11 cellular contexts compared by ENCODE assay signal in genomic region chr1:15915991-15916390, GRCh38. TPM values are rescaled to one million over a fixed set of nuclear protein-coding genes. Genes with fewer than 3 reads are reported as not detected.
DNase-seq lines count a peak whose midpoint lies in the region; ATAC-seq and TF ChIP-seq lines count a peak whose summit lies in the region.
"Had no signal": no experiment of that assay in that cellular context is flagged by ENCODE, and none has a peak within 500 bp of the region (broad histone marks: within the 10 kb centered on the region; RNA-seq: fewer than 3 reads in every experiment).

No MANE protein-coding gene starts in this region.

- H4K20me1 ChIP-seq in PC-3 (ENCODE audit: low read length) (no peaks in the 10 kb centered on the region; the same call in 1 of the 2 replicates), mammary epithelial cell (ENCODE audit: insufficient read depth, low read length) (no peaks in the 10 kb centered on the region)

- H3K79me2 ChIP-seq in PC-3 (ENCODE audit: low read length) (peaks cover 93% of the 10 kb centered on the region), mammary epithelial cell (ENCODE audit: insufficient read depth, low read length) (peaks cover 77% of the 10 kb centered on the region)

- H3K36me3 ChIP-seq in CD4-positive, alpha-beta memory T cell (ENCODE audit: insufficient read depth, low read length) = peaks cover 15% of the 10 kb centered on the region
- H3K36me3 ChIP-seq in PC-3 (ENCODE audit: low read depth, low read length) (peaks cover 33% of the 10 kb centered on the region), mammary epithelial cell (ENCODE audit: insufficient read depth, low read length) (peaks cover 32% of the 10 kb centered on the region)

- H3K27me3 Mint-ChIP-seq in CD4-positive, alpha-beta memory T cell = no peaks in the 10 kb centered on the region
- H3K27me3 Mint-ChIP-seq in natural killer cell treated with Interleukin-12 subunit alpha and Interleukin-12 subunit beta and Interleukin-15 and Interleukin-18, amount 100 ng/mL, for 72 hours = no peaks in the 10 kb centered on the region

- no peak for TF ChIP-seq CTCF in PC-3 (conservative IDR thresholded peaks at IDR 0.05; ENCODE audit: low read depth, low read length)
- TF ChIP-seq CTCF in mammary epithelial cell (conservative IDR thresholded peaks at IDR 0.05 in 1 of 2, IDR thresholded peaks at IDR 0.05 in 1 of 2; ENCODE audit: extremely low read depth in 1 of 2, insufficient read depth in 1 of 2, low read depth in 1 of 2, low read length in 2 of 2) = no peak

- H3K9me3 Mint-ChIP-seq in CD4-positive, alpha-beta memory T cell = no peaks in the 10 kb centered on the region
- H3K9me3 Mint-ChIP-seq in natural killer cell treated with Interleukin-12 subunit alpha and Interleukin-12 subunit beta and Interleukin-15 and Interleukin-18, amount 100 ng/mL, for 72 hours = no peaks in the 10 kb centered on the region

- H3K4me1 Mint-ChIP-seq in CD4-positive, alpha-beta memory T cell = peaks cover 16 to 45% (median 35%) of the 10 kb centered on the region in 4 donors
- H3K4me1 Mint-ChIP-seq in natural killer cell treated with Interleukin-12 subunit alpha and Interleukin-12 subunit beta and Interleukin-15 and Interleukin-18, amount 100 ng/mL, for 72 hours (ENCODE audit: low read depth in 2 of 2) = peaks cover 30% of the 10 kb centered on the region in 2 donors

- no peaks in the 10 kb centered on the region for H3K9me2 ChIP-seq in PC-3 (replicated peaks; ENCODE audit: low read length)

- H3F3A ChIP-seq in PC-3 (ENCODE audit: low read length, unreplicated experiment) = no peaks in the 10 kb centered on the region

- H3K4me1 ChIP-seq in CD4-positive, alpha-beta memory T cell (ENCODE audit: insufficient read depth, low read length) = peaks cover 29% of the 10 kb centered on the region
- H3K4me1 ChIP-seq in PC-3 (ENCODE audit: insufficient read depth, low read length) (peaks cover 33% of the 10 kb centered on the region), mammary epithelial cell (ENCODE audit: insufficient read depth, low read length) (peaks cover 36% of the 10 kb centered on the region)

- intact Hi-C loops in CD4-positive, alpha-beta memory T cell (cut with micrococcal nuclease) = loop anchor here (5.0 kb wide), 1 partner anchor 99 kb away; no protein-coding TSS in a partner anchor
- intact Hi-C loops in PC-3 (cut with micrococcal nuclease) (loop anchor here (5.0 kb wide), 2 partner anchors 69 to 119 kb away; partner anchors contain the start of gene SPEN), mammary epithelial cell (cut with micrococcal nuclease) (loop anchor here (2.0 to 5.0 kb wide), 2 partner anchors 65 to 114 kb away; no protein-coding TSS in a partner anchor), left colon (cut with DNase I, micrococcal nuclease) (no loop called here)

- BruUV-seq in PC-3 (replicated peaks; lab: Mats Ljungman, UMichigan) = no TSS peak
- BruUV-seq in mammary epithelial cell (replicated peaks; lab: Mats Ljungman, UMichigan) = no TSS peak

- H3K27ac ChIP-seq in CD4-positive, alpha-beta memory T cell (ENCODE audit: low read depth, low read length) = peak overlapping the region; percentile 21
- H3K27ac ChIP-seq in PC-3 (ENCODE audit: low read length) (peak overlapping the region; percentile 54), mammary epithelial cell (ENCODE audit: insufficient read depth, low read depth, low read length) (peak overlapping the region; percentile 20)

- dilution Hi-C loops in mammary epithelial cell (cut with HindIII; ENCODE audit: low sequenced_read_pairs) = no loop called here

- H3K9me3 ChIP-seq in CD4-positive, alpha-beta memory T cell (ENCODE audit: control insufficient read depth in 1 of 2, low read length in 2 of 2) = no peaks in the 10 kb centered on the region
- H3K9me3 ChIP-seq in PC-3 (ENCODE audit: low read length) (no peaks in the 10 kb centered on the region), mammary epithelial cell (replicated peaks; ENCODE audit: insufficient read depth, low read length) (no peaks in the 10 kb centered on the region)

- H3K36me3 Mint-ChIP-seq in CD4-positive, alpha-beta memory T cell = peaks cover 44 to 67% of the 10 kb centered on the region in 2 donors
- peaks cover 8% of the 10 kb centered on the region for H3K36me3 Mint-ChIP-seq in natural killer cell treated with Interleukin-12 subunit alpha and Interleukin-12 subunit beta and Interleukin-15 and Interleukin-18, amount 100 ng/mL, for 72 hours

- CTCF ChIA-PET in CD4-positive, alpha-beta memory T cell (lab: Charles Lee; ENCODE audit: partially characterized antibody) = interaction anchor here (1.8 kb wide), 1 partner anchor 101 kb away, joined by 10 read pairs; no protein-coding TSS in a partner anchor
- CTCF ChIA-PET in PC-3 (lab: Charles Lee) = interaction anchor here (0.6 kb wide), 1 partner anchor 448 kb away, joined by 6 read pairs; no protein-coding TSS in a partner anchor
- CTCF ChIA-PET in mammary epithelial cell (lab: Charles Lee; ENCODE audit: low non-redundant PET) = no interaction called here

- no peak overlapping the region for H3K9ac ChIP-seq in PC-3 (ENCODE audit: low read length)
- no peak overlapping the region for H3K9ac ChIP-seq in mammary epithelial cell (ENCODE audit: insufficient read depth, low read length)

- H3K27ac Mint-ChIP-seq in CD4-positive, alpha-beta memory T cell = peak overlapping the region; percentile 56 to 86 (median 78)
- H3K27ac Mint-ChIP-seq in natural killer cell treated with Interleukin-12 subunit alpha and Interleukin-12 subunit beta and Interleukin-15 and Interleukin-18, amount 100 ng/mL, for 72 hours = peak overlapping the region; percentile 61 to 88

- peak; percentile 50 for ATAC-seq in PC-3
- ATAC-seq in natural killer cell treated with Interleukin-12 subunit alpha and Interleukin-12 subunit beta and Interleukin-15 and Interleukin-18, amount 100 ng/mL, for 72 hours = no peak
- no peak for ATAC-seq in GM19023 (IDR thresholded peaks at IDR 0.05; ENCODE audit: unreplicated experiment)
- no peak for ATAC-seq in left colon

- H3K4me3 Mint-ChIP-seq in CD4-positive, alpha-beta memory T cell = peak overlapping the region; percentile 59 to 83 (median 72)
- peak overlapping the region; percentile 67 for H3K4me3 Mint-ChIP-seq in natural killer cell treated with Interleukin-12 subunit alpha and Interleukin-12 subunit beta and Interleukin-15 and Interleukin-18, amount 100 ng/mL, for 72 hours

- peak overlapping the region; percentile 15 for H3K4me2 ChIP-seq in PC-3 (ENCODE audit: low read length)
- peak overlapping the region; percentile 29 for H3K4me2 ChIP-seq in mammary epithelial cell (ENCODE audit: insufficient read depth, low read depth, low read length)

- POLR2A ChIA-PET in CD4-positive, alpha-beta memory T cell (lab: Charles Lee; ENCODE audit: partially characterized antibody) = interaction anchor here (0.9 to 2.3 kb wide), 3 partner anchors 69 to 101 kb away, joined by 3 to 8 read pairs (median 4); partner anchors contain the start of gene SPEN
- POLR2A ChIA-PET in PC-3 (lab: Charles Lee; ENCODE audit: unreplicated experiment) = no interaction called here

- no peaks in the 10 kb centered on the region for H3K27me3 ChIP-seq in CD4-positive, alpha-beta memory T cell (ENCODE audit: insufficient read depth, low read length)
- H3K27me3 ChIP-seq in PC-3 (ENCODE audit: low read length) (no peaks in the 10 kb centered on the region), mammary epithelial cell (ENCODE audit: insufficient read depth, low read length) (no peaks in the 10 kb centered on the region)

- WGBS in mammary epithelial cell (ENCODE audit: low coverage, missing lambda C conversion rate) = 75% methylated on average over 4 of the region's 4 CpGs

- H3K4me3 ChIP-seq in CD4-positive, alpha-beta memory T cell (ENCODE audit: low read length in 2 of 2) = peak overlapping the region in 1 of 2 donors; percentile 15
- H3K4me3 ChIP-seq in PC-3 (ENCODE audit: low read length) (no peak overlapping the region; the same call in 1 of the 2 replicates), mammary epithelial cell (replicated peaks in 1 of 3; ENCODE audit: insufficient read depth in 1 of 3, low read depth in 2 of 3, low read length in 3 of 3) (no peak overlapping the region)

- in situ Hi-C loops in mammary epithelial cell (cut with MboI; ENCODE audit: low sequenced_read_pairs in 2 of 2) = loop anchor here in 1 of 2 donors (25.0 kb wide), 2 partner anchors 104 to 696 kb away; partner anchors contain the start of genes NBPF1 and UQCRHL

- H2AFZ ChIP-seq in PC-3 (ENCODE audit: low read length) (no peak overlapping the region), mammary epithelial cell (ENCODE audit: low read depth, low read length) (no peak overlapping the region)

- DNase-seq in CD4-positive, alpha-beta memory T cell = peak in 4 of 5 donors; percentile 16 to 26 (median 18)
- DNase-seq in PC-3 (peak; percentile 32), mammary epithelial cell (no peak), HPDE6-E6E7 (ENCODE audit: extremely low spot score) (no peak), left colon (no peak)
- no peak for DNase-seq in natural killer cell treated with Interleukin-12 subunit alpha and Interleukin-12 subunit beta and Interleukin-15 and Interleukin-18, amount 100 ng/mL, for 72 hours (ENCODE audit: low spot score)
- no peak for DNase-seq in effector CD4-positive, alpha-beta T cell
- DNase-seq: Kasumi-1, NCI-H510A, trophoblast cell had no signal

RNA-seq across cellular contexts. Expression of gene ZBTB17, which starts 59.9 kb away (rescaled TPM):
- total RNA-seq in CD4-positive, alpha-beta memory T cell = 10 to 100 TPM; 52.6 to 61.0 TPM
- polyA plus RNA-seq in CD4-positive, alpha-beta memory T cell = 10 to 100 TPM in 1 of 2 donors, 1 to 10 TPM in 1; 5.2 to 24.3 TPM
- total RNA-seq in PC-3 (2014; rRNA removed) (44.2 and 55.2 TPM in 2 replicates), mammary epithelial cell (10 to 100 TPM; 26.2 to 36.6 TPM), left colon (10 to 100 TPM; 29.1 to 30.0 TPM)
- polyA plus RNA-seq in mammary epithelial cell = 25.2 TPM
- 13.7 TPM for polyA minus RNA-seq in mammary epithelial cell
- total RNA-seq in natural killer cell treated with Interleukin-12 subunit alpha and Interleukin-12 subunit beta and Interleukin-15 and Interleukin-18, amount 100 ng/mL, for 72 hours = 100 to 1,000 TPM in 1 of 2 donors, 10 to 100 TPM in 1; 75.6 to 102 TPM

Comparison
In these comparisons a context has a peak if more than half of its experiments do, and no peak if none do; other contexts are left out.
1. DNase-seq: peak in CD4-positive, alpha-beta memory T cell (4 of 5) and PC-3 (single experiment); none in mammary epithelial cell (single experiment), natural killer cell treated with Interleukin-12 subunit alpha and Interleukin-12 subunit beta and Interleukin-15 and Interleukin-18, amount 100 ng/mL, for 72 hours (single experiment), HPDE6-E6E7 (single experiment), effector CD4-positive, alpha-beta T cell (single experiment) and left colon (0 of 2).
2. intact Hi-C loops: an anchor here in CD4-positive, alpha-beta memory T cell (5.0 kb wide), PC-3 (5.0 kb wide) and mammary epithelial cell (2.0 to 5.0 kb wide); none called in left colon.
3. Peak in every context shown above with its lines, with median percentiles within 50 percentile points of each other: H3K27ac ChIP-seq.